Comparison of ENCODE assay signal across 15 cellular contexts in the genomic region with DNA sequence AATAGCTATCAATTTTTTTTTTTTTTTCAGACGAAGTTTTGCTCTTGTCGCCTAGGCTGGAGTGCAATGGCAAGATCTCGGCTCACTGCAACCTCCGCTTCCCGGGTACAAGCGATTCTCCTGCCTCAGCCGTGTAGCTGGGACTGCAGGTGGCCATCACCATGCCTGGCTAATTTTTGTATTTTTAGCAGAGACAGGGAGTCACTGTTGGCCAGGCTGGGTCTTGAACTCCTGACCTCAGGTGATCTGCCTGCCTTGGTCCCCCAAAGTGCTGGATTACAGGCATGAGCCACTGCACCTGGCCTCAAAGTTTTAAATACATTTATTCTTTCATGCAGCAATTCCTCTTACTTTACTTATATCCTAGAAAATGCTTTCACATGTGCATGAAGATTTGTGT. TPM values are rescaled to one million over a fixed set of nuclear protein-coding genes. Genes with fewer than 3 reads are reported as not detected.
DNase-seq lines count a peak whose midpoint lies in the region; ATAC-seq and TF ChIP-seq lines count a peak whose summit lies in the region.
"Had no signal": no experiment of that assay in that cellular context is flagged by ENCODE, and none has a peak within 500 bp of the region (broad histone marks: within the 10 kb centered on the region; RNA-seq: fewer than 3 reads in every experiment).

No MANE protein-coding gene starts in this region.

- peaks cover 45% of the 10 kb centered on the region for H3K36me3 Mint-ChIP-seq in activated CD4-positive, alpha-beta T cell treated with anti-CD3 and anti-CD28 coated beads for 36 hours (ENCODE audit: low read depth)
- H3K36me3 Mint-ChIP-seq in activated naive CD8-positive, alpha-beta T cell treated with anti-CD3 and anti-CD28 coated beads, Interleukin-2, amount 50 U/mL, for 24 hours (ENCODE audit: low read depth): peaks cover 40% of the 10 kb centered on the region
- peaks cover 6 to 27% of the 10 kb centered on the region in 2 donors for H3K36me3 Mint-ChIP-seq in stimulated activated naive B cell treated with anti-CD40 and anti-IgM and Interleukin-4, amounts not matched to agents 10 μg/mL and 1 μg/mL and 100 μg/mL, for 72 hours
- no peaks in the 10 kb centered on the region; the same call in 1 of the 3 replicates for H3K36me3 Mint-ChIP-seq in GM23338 (ENCODE audit: low read depth)

- no peak overlapping the region for H3K4me2 ChIP-seq in GM23338

- intact Hi-C loops in activated CD4-positive, alpha-beta T cell treated with anti-CD3 and anti-CD28 coated beads for 36 hours (cut with DNase I, micrococcal nuclease): loop anchor here (1.0 to 10.0 kb wide), 6 partner anchors 26 to 1003 kb away; a partner anchor contains a TSS

- no peaks in the 10 kb centered on the region for H3K27me3 ChIP-seq in GM23338 (ENCODE audit: insufficient read depth)
- H3K27me3 ChIP-seq: dorsolateral prefrontal cortex, foreskin keratinocyte, right atrium auricular region had no signal

- peaks cover 5% of the 10 kb centered on the region; the same call in 1 of the 2 replicates for H3K79me2 ChIP-seq in GM23338 (replicated peaks; ENCODE audit: insufficient read depth)

- CTCF ChIA-PET in activated CD4-positive, alpha-beta T cell treated with anti-CD3 and anti-CD28 coated beads for 36 hours (lab: Charles Lee): interaction anchor here (0.6 to 1.5 kb wide), 13 partner anchors 9 to 200 kb away, joined by 3 to 7 read pairs (median 3); no protein-coding TSS in a partner anchor

- H2AFZ ChIP-seq in GM23338: no peak overlapping the region

- no peak for DNase-seq in activated CD4-positive, alpha-beta T cell treated with anti-CD3 and anti-CD28 coated beads for 36 hours
- no peak for DNase-seq in activated CD4-positive, alpha-beta T cell treated with anti-CD3 and anti-CD28 coated beads, Interleukin-2, amount 50 U/mL, for 4 hours
- DNase-seq in Jurkat, Clone E6-1 (ENCODE audit: low read depth, low spot score): no peak
- no peak for DNase-seq in activated naive CD8-positive, alpha-beta T cell treated with anti-CD3 and anti-CD28 coated beads, Interleukin-2, amount 50 U/mL, for 24 hours
- no peak for DNase-seq in stimulated activated naive B cell treated with anti-CD40 and anti-IgM and Interleukin-4, amounts not matched to agents 10 μg/mL and 1 μg/mL and 100 μg/mL, for 72 hours
- DNase-seq in GM23338 (ENCODE audit: low spot score): no peak
- DNase-seq in COLO668 (lab: John Stamatoyannopoulos, UW; ENCODE audit: unreplicated experiment): no peak
- DNase-seq: amygdala, DMS 273 treated with DMSO at 0.1 percent for 48 hours, foreskin keratinocyte, NCI-H1694 had no signal

- H3K9me3 Mint-ChIP-seq in activated CD4-positive, alpha-beta T cell treated with anti-CD3 and anti-CD28 coated beads for 36 hours (ENCODE audit: low read depth): no peaks in the 10 kb centered on the region
- H3K9me3 Mint-ChIP-seq in activated naive CD8-positive, alpha-beta T cell treated with anti-CD3 and anti-CD28 coated beads, Interleukin-2, amount 50 U/mL, for 24 hours: no peaks in the 10 kb centered on the region
- H3K9me3 Mint-ChIP-seq in stimulated activated naive B cell treated with anti-CD40 and anti-IgM and Interleukin-4, amounts not matched to agents 10 μg/mL and 1 μg/mL and 100 μg/mL, for 72 hours: no peaks in the 10 kb centered on the region
- H3K9me3 Mint-ChIP-seq in GM23338: no peaks in the 10 kb centered on the region

- no peak for ATAC-seq in activated CD4-positive, alpha-beta T cell treated with anti-CD3 and anti-CD28 coated beads for 36 hours
- no peak for ATAC-seq in activated naive CD8-positive, alpha-beta T cell treated with anti-CD3 and anti-CD28 coated beads, Interleukin-2, amount 50 U/mL, for 24 hours
- ATAC-seq in stimulated activated naive B cell treated with anti-CD40 and anti-IgM and Interleukin-4, amounts not matched to agents 10 μg/mL and 1 μg/mL and 100 μg/mL, for 72 hours (replicated peaks): no peak
- ATAC-seq in GM19463 (IDR thresholded peaks at IDR 0.05; ENCODE audit: unreplicated experiment) (no peak), GM23338 (no peak)
- ATAC-seq: foreskin keratinocyte had no signal

- peaks cover 85% of the 10 kb centered on the region for H3K4me1 Mint-ChIP-seq in activated CD4-positive, alpha-beta T cell treated with anti-CD3 and anti-CD28 coated beads for 36 hours
- peaks cover 84% of the 10 kb centered on the region for H3K4me1 Mint-ChIP-seq in activated naive CD8-positive, alpha-beta T cell treated with anti-CD3 and anti-CD28 coated beads, Interleukin-2, amount 50 U/mL, for 24 hours
- H3K4me1 Mint-ChIP-seq in stimulated activated naive B cell treated with anti-CD40 and anti-IgM and Interleukin-4, amounts not matched to agents 10 μg/mL and 1 μg/mL and 100 μg/mL, for 72 hours: peaks cover 34 to 52% of the 10 kb centered on the region in 2 donors
- peaks cover 13% of the 10 kb centered on the region for H3K4me1 Mint-ChIP-seq in GM23338

- H3K36me3 ChIP-seq in GM23338 (ENCODE audit: insufficient read depth): peaks cover 8% of the 10 kb centered on the region; the same call in 1 of the 2 replicates
- H3K36me3 ChIP-seq: right atrium auricular region, thoracic aorta had no signal

- no peaks in the 10 kb centered on the region for H3F3A ChIP-seq in GM23338 (replicated peaks; ENCODE audit: low read depth)

- no peak for TF ChIP-seq CTCF in GM23338 (conservative IDR thresholded peaks at IDR 0.05; ENCODE audit: low read depth in 2 of 2)

- no peaks in the 10 kb centered on the region for H4K20me1 ChIP-seq in GM23338 (replicated peaks; ENCODE audit: insufficient read depth)

- H3K4me1 ChIP-seq in GM23338 (ENCODE audit: insufficient read depth): no peaks in the 10 kb centered on the region
- H3K4me1 ChIP-seq: right atrium auricular region had no signal

- POLR2A ChIA-PET in activated CD4-positive, alpha-beta T cell treated with anti-CD3 and anti-CD28 coated beads for 36 hours (lab: Charles Lee): interaction anchor here (0.6 to 0.7 kb wide), 6 partner anchors 17 to 904 kb away, joined by 3 to 9 read pairs (median 4); a partner anchor contains a TSS

- no peak overlapping the region for H3K27ac ChIP-seq in GM23338 (ENCODE audit: low read depth)
- H3K27ac ChIP-seq: foreskin keratinocyte, right atrium auricular region, thoracic aorta had no signal

- peak overlapping the region; percentile 49 for H3K4me3 Mint-ChIP-seq in activated CD4-positive, alpha-beta T cell treated with anti-CD3 and anti-CD28 coated beads for 36 hours
- peak overlapping the region; percentile 17 for H3K4me3 Mint-ChIP-seq in activated naive CD8-positive, alpha-beta T cell treated with anti-CD3 and anti-CD28 coated beads, Interleukin-2, amount 50 U/mL, for 24 hours
- peak overlapping the region in 1 of 2 donors; percentile 64 for H3K4me3 Mint-ChIP-seq in stimulated activated naive B cell treated with anti-CD40 and anti-IgM and Interleukin-4, amounts not matched to agents 10 μg/mL and 1 μg/mL and 100 μg/mL, for 72 hours
- H3K4me3 Mint-ChIP-seq in GM23338: no peak overlapping the region

- no peaks in the 10 kb centered on the region for H3K9me2 ChIP-seq in GM23338 (ENCODE audit: insufficient read depth)

- H3K27ac Mint-ChIP-seq in activated CD4-positive, alpha-beta T cell treated with anti-CD3 and anti-CD28 coated beads for 36 hours: peak overlapping the region; percentile 95
- H3K27ac Mint-ChIP-seq in activated naive CD8-positive, alpha-beta T cell treated with anti-CD3 and anti-CD28 coated beads, Interleukin-2, amount 50 U/mL, for 24 hours: peak overlapping the region; percentile 63
- H3K27ac Mint-ChIP-seq in stimulated activated naive B cell treated with anti-CD40 and anti-IgM and Interleukin-4, amounts not matched to agents 10 μg/mL and 1 μg/mL and 100 μg/mL, for 72 hours: peak overlapping the region; percentile 1
- H3K27ac Mint-ChIP-seq in GM23338: no peak overlapping the region

- H3K27me3 Mint-ChIP-seq in activated CD4-positive, alpha-beta T cell treated with anti-CD3 and anti-CD28 coated beads for 36 hours: no peaks in the 10 kb centered on the region
- no peaks in the 10 kb centered on the region for H3K27me3 Mint-ChIP-seq in activated naive CD8-positive, alpha-beta T cell treated with anti-CD3 and anti-CD28 coated beads, Interleukin-2, amount 50 U/mL, for 24 hours
- no peaks in the 10 kb centered on the region for H3K27me3 Mint-ChIP-seq in stimulated activated naive B cell treated with anti-CD40 and anti-IgM and Interleukin-4, amounts not matched to agents 10 μg/mL and 1 μg/mL and 100 μg/mL, for 72 hours
- H3K27me3 Mint-ChIP-seq in GM23338 (ENCODE audit: insufficient read depth, low read depth, poor library complexity): peaks cover 6% of the 10 kb centered on the region

- H3K4me3 ChIP-seq in Jurkat, Clone E6-1 (ENCODE audit: low read length): peak overlapping the region; percentile 11
- no peak overlapping the region for H3K4me3 ChIP-seq in GM23338
- H3K4me3 ChIP-seq: right atrium auricular region, thoracic aorta had no signal

TF ChIP-seq in GM23338, 12 proteins besides CTCF, POLR2A, EP300 and RAD21:
- TF ChIP-seq ZNF114 (CRISPR knock-in tag; IDR thresholded peaks at IDR 0.05) (no peak), CREB1 (CRISPR knock-in tag; IDR thresholded peaks at IDR 0.05; ENCODE audit: low read depth) (no peak), NANOG (IDR thresholded peaks at IDR 0.05; ENCODE audit: borderline replicate concordance) (no peak)
- TF ChIP-seq, protein P1, sequence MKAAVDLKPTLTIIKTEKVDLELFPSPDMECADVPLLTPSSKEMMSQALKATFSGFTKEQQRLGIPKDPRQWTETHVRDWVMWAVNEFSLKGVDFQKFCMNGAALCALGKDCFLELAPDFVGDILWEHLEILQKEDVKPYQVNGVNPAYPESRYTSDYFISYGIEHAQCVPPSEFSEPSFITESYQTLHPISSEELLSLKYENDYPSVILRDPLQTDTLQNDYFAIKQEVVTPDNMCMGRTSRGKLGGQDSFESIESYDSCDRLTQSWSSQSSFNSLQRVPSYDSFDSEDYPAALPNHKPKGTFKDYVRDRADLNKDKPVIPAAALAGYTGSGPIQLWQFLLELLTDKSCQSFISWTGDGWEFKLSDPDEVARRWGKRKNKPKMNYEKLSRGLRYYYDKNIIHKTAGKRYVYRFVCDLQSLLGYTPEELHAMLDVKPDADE (IDR thresholded peaks at IDR 0.05): no peak

RNA-seq across cellular contexts. Expression of a gene that starts 17.6 kb away (rescaled TPM):
- total RNA-seq in activated CD4-positive, alpha-beta T cell treated with anti-CD3 and anti-CD28 coated beads for 36 hours: 10 to 100 TPM; 54.6 to 59.6 TPM
- polyA plus RNA-seq in Jurkat, Clone E6-1 (2012; ENCODE audit: insufficient read depth, insufficient read length): 38.7 TPM
- total RNA-seq in GM23338 (2014; rRNA removed; shearing (Covaris generic)): 17.4 and 25.3 TPM in 2 replicates
- 14.9 and 17.2 TPM in 2 replicates for polyA plus RNA-seq in GM23338 (2016; fragmentation: Nextera tagmentation; extraction: Ambion mirVana)

RNA-seq across cellular contexts. Expression of a gene that starts 44.9 kb away (rescaled TPM):
- 10 to 100 TPM; 45.9 to 47.7 TPM for total RNA-seq in activated CD4-positive, alpha-beta T cell treated with anti-CD3 and anti-CD28 coated beads for 36 hours
- 64.5 TPM for polyA plus RNA-seq in Jurkat, Clone E6-1 (2012; ENCODE audit: insufficient read depth, insufficient read length)
- total RNA-seq in GM23338 (2014; rRNA removed; shearing (Covaris generic)): 67.3 and 68.6 TPM in 2 replicates
- 72.8 and 77.4 TPM in 2 replicates for polyA plus RNA-seq in GM23338 (2016; fragmentation: Nextera tagmentation; extraction: Ambion mirVana)
